Comparison of ENCODE assay signal across 8 cellular contexts in genomic region chr11:693887-694562, GRCh38. TPM values are rescaled to one million over a fixed set of nuclear protein-coding genes. Genes with fewer than 3 reads are reported as not detected.
DNase-seq lines count a peak whose midpoint lies in the region; ATAC-seq, FAIRE-seq and TF ChIP-seq lines count a peak whose summit lies in the region.

No MANE protein-coding gene starts in this region.

- H3K27ac Mint-ChIP-seq in naive B cell: peak overlapping the region in 5 of 6 donors; percentile 79 to 95 (median 94)

- H3K27me3 ChIP-seq in BE2C: no peaks in the 10 kb centered on the region
- no peaks in the 10 kb centered on the region for H3K27me3 ChIP-seq in IMR-90 (ENCODE audit: control insufficient read depth, insufficient read depth, low read length)

- H3K14ac ChIP-seq in IMR-90 (replicated peaks; ENCODE audit: low read depth, low read length): no peak overlapping the region

- H2AFZ ChIP-seq in IMR-90 (replicated peaks; ENCODE audit: low read length, poor library complexity): no peak overlapping the region

- POLR2A ChIA-PET in IMR-90 (lab: Charles Lee; ENCODE audit: unreplicated experiment): interaction anchor here (0.5 kb wide), 1 partner anchor 49 kb away, joined by 20 read pairs; no protein-coding TSS in a partner anchor

- DNase-seq in BE2C (no peak), IMR-90 (no peak), astrocyte of the cerebellum (ENCODE audit: low read depth) (no peak), naive B cell (no peak), NAMALWA (ENCODE audit: low spot score) (no peak), H54 (ENCODE audit: insufficient read length, low spot score) (no peak)
- DNase-seq in activated CD4-positive, CD25-positive, alpha-beta regulatory T cell (lab: John Stamatoyannopoulos, UW): no peak

- no peak overlapping the region for H3K56ac ChIP-seq in IMR-90 (ENCODE audit: extremely low read depth, insufficient read depth, low read length)

- no peak overlapping the region; the same call in 1 of the 2 replicates for H4K91ac ChIP-seq in IMR-90 (ENCODE audit: insufficient read depth, low read depth, low read length)

- no peak overlapping the region for H3K23ac ChIP-seq in IMR-90 (ENCODE audit: low read depth, low read length)

- peak overlapping the region; percentile 85 for H2AK9ac ChIP-seq in IMR-90 (replicated peaks; ENCODE audit: low read depth, low read length, poor library complexity)

- peak overlapping the region; percentile 82 to 95 (median 90) for H3K4me3 Mint-ChIP-seq in naive B cell

- CTCF ChIA-PET in IMR-90 (lab: Yijun Ruan, JAX): no interaction called here

- no peak overlapping the region for H2BK120ac ChIP-seq in IMR-90 (ENCODE audit: low read depth, low read length)

- ATAC-seq in IMR-90 (ENCODE audit: low read depth) (no peak), naive B cell (ENCODE audit: low read depth in 2 of 2) (no peak), GM21737 (IDR thresholded peaks at IDR 0.05; ENCODE audit: unreplicated experiment) (no peak)

- peaks cover 24% of the 10 kb centered on the region for H3K9me1 ChIP-seq in IMR-90 (ENCODE audit: insufficient read depth, low read length)

- no peaks in the 10 kb centered on the region for H3K27me3 Mint-ChIP-seq in naive B cell

- H3K4ac ChIP-seq in IMR-90 (ENCODE audit: low read depth, low read length): no peak overlapping the region; the same call in 1 of the 2 replicates

- no TSS peak for BruUV-seq in IMR-90 (replicated peaks; lab: Mats Ljungman, UMichigan)

- no peak overlapping the region for H3K18ac ChIP-seq in IMR-90 (ENCODE audit: low read depth, low read length)

- no peak overlapping the region for H3K27ac ChIP-seq in IMR-90 (ENCODE audit: insufficient read depth, low read length)

- TF ChIP-seq CTCF in BE2C (IDR thresholded peaks at IDR 0.05; ENCODE audit: low read depth, low read length) (no peak), IMR-90 (conservative IDR thresholded peaks at IDR 0.05; ENCODE audit: low read depth, low read length) (no peak), astrocyte of the cerebellum (IDR thresholded peaks at IDR 0.05; ENCODE audit: low read depth, low read length, missing control alignments) (no peak)

- H3K79me1 ChIP-seq in IMR-90 (ENCODE audit: low read depth in 1 of 2, low read length in 2 of 2): peaks cover 26 to 64% of the 10 kb centered on the region in 2 experiments

- H4K8ac ChIP-seq in IMR-90 (ENCODE audit: low read depth in 2 of 2, low read length in 2 of 2): peak overlapping the region in 1 of 2 experiments; percentile 60; a peak in 1 of 4 replicates

- H3K4me3 ChIP-seq in BE2C (ENCODE audit: low read depth, low read length) (peak overlapping the region; percentile 41), IMR-90 (ENCODE audit: insufficient read depth, low read depth, low read length) (peak overlapping the region; percentile 90), astrocyte of the cerebellum (ENCODE audit: low read depth, low read length) (peak overlapping the region; percentile 92)

- H3K4me1 ChIP-seq in BE2C: no peaks in the 10 kb centered on the region
- peaks cover 29% of the 10 kb centered on the region for H3K4me1 ChIP-seq in IMR-90 (ENCODE audit: control insufficient read depth, insufficient read depth, low read length)

- peaks cover 37% of the 10 kb centered on the region for H4K20me1 ChIP-seq in IMR-90 (ENCODE audit: insufficient read depth, low read length)

- H3K4me2 ChIP-seq in IMR-90 (ENCODE audit: low read depth, low read length): peak overlapping the region; percentile 82

- H2AK5ac ChIP-seq in IMR-90 (ENCODE audit: low read depth, low read length): peak overlapping the region; percentile 78

- no peak overlapping the region for H2BK20ac ChIP-seq in IMR-90 (ENCODE audit: low read depth, low read length)

- H3K9ac ChIP-seq in IMR-90 (ENCODE audit: low read depth, low read length): 0 out of 2 replicates have a peak overlapping the region, but pooled peaks have one; percentile 14

- H3K9me3 ChIP-seq in BE2C (no peaks in the 10 kb centered on the region), IMR-90 (ENCODE audit: control insufficient read depth, insufficient read depth, low read length) (no peaks in the 10 kb centered on the region)

- no peaks in the 10 kb centered on the region for H3K9me3 Mint-ChIP-seq in naive B cell

- in situ Hi-C loops in IMR-90 (cut with MboI; ENCODE audit: low sequenced_read_pairs) (no loop called here), astrocyte of the cerebellum (cut with HindIII; ENCODE audit: low sequenced_read_pairs) (no loop called here)

- dilution Hi-C loops in IMR-90 (cut with HindIII; ENCODE audit: low sequenced_read_pairs, unreplicated experiment): no loop called here

- no peak overlapping the region for H2BK5ac ChIP-seq in IMR-90 (ENCODE audit: low read depth, low read length, poor library complexity, severe bottlenecking)

- 79% methylated on average over 8 of the region's 15 CpGs; no CpG with 5 or more reads in 1 of the 2 experiments for WGBS in IMR-90 (ENCODE audit: extremely low coverage in 2 of 2, insufficient read length in 1 of 2), 2 experiments

- FAIRE-seq in H54 (lab: Jason Lieb, UNC): no peak

- intact Hi-C loops in IMR-90 (cut with micrococcal nuclease): no loop called here

- no peaks in the 10 kb centered on the region for H3K36me3 Mint-ChIP-seq in naive B cell

- no peak overlapping the region for H2BK15ac ChIP-seq in IMR-90 (ENCODE audit: low read depth, low read length)

- TF ChIP-seq POLR2A in IMR-90 (IDR thresholded peaks at IDR 0.05; ENCODE audit: low read depth, low read length) (no peak), H54 (IDR thresholded peaks at IDR 0.05; ENCODE audit: low read depth, low read length) (no peak)

- no peak overlapping the region; the same call in 1 of the 2 replicates for H4K5ac ChIP-seq in IMR-90 (ENCODE audit: low read depth, low read length)

- H3K4me1 Mint-ChIP-seq in naive B cell: peaks cover 30 to 41% (median 40%) of the 10 kb centered on the region in 3 donors

- H3K36me3 ChIP-seq in BE2C (no peaks in the 10 kb centered on the region), IMR-90 (ENCODE audit: control insufficient read depth, insufficient read depth, low read length) (peaks cover 10% of the 10 kb centered on the region)

- TF ChIP-seq RAD21 in IMR-90 (IDR thresholded peaks at IDR 0.05; ENCODE audit: low read length): no peak

TF ChIP-seq in IMR-90, 13 proteins besides CTCF, POLR2A, EP300 and RAD21 (continues in another document):
- no peak for TF ChIP-seq USF2 (IDR thresholded peaks at IDR 0.05; ENCODE audit: low read depth, low read length)
- TF ChIP-seq CHD1 (IDR thresholded peaks at IDR 0.05; ENCODE audit: low read depth, low read length): no peak
- TF ChIP-seq RFX5 (IDR thresholded peaks at IDR 0.05; ENCODE audit: low read depth, low read length): no peak
- TF ChIP-seq MAFK (IDR thresholded peaks at IDR 0.05; ENCODE audit: low read depth, low read length): no peak
- no peak for TF ChIP-seq BHLHE40 (IDR thresholded peaks at IDR 0.05; ENCODE audit: low read depth, low read length)
- TF ChIP-seq NFE2L2 (IDR thresholded peaks at IDR 0.05; ENCODE audit: low read depth, low read length): no peak
- TF ChIP-seq CEBPB (IDR thresholded peaks at IDR 0.05; ENCODE audit: low read depth, low read length): no peak
- no peak for TF ChIP-seq FOS (IDR thresholded peaks at IDR 0.05; ENCODE audit: low read depth, low read length)

RNA-seq across cellular contexts. Expression of gene DEAF1, which starts 1.0 kb away (rescaled TPM):
- 37.2 TPM for polyA plus RNA-seq in BE2C (2012; ENCODE audit: insufficient read depth, insufficient read length, low read depth)
- total RNA-seq in IMR-90 (2012; rRNA removed): 21.7 and 22.9 TPM in 2 replicates
- polyA plus RNA-seq in IMR-90 (2012; rRNA removed) (31.6 and 35.8 TPM in 2 replicates), naive B cell (ENCODE audit: low read depth in 6 of 6) (10 to 100 TPM; 16.7 to 39.8 (median 24.7) TPM)
- 17.5 and 37.5 TPM in 2 replicates for polyA plus RNA-seq in IMR-90 (2012; cell fraction: cytosol; rRNA removed)
- polyA plus RNA-seq in IMR-90 (2012; cell fraction: nucleus; rRNA removed; ENCODE audit: low replicate concordance): 40.0 and 55.2 TPM in 2 replicates

RNA-seq across cellular contexts. Expression of gene TMEM80, which starts 1.6 kb away (rescaled TPM):
- polyA plus RNA-seq in BE2C (2012; ENCODE audit: insufficient read depth, insufficient read length, low read depth): 11.7 TPM
- total RNA-seq in IMR-90 (2012; rRNA removed): 5.0 and 5.6 TPM in 2 replicates
- polyA plus RNA-seq in IMR-90 (2012; rRNA removed) (21.2 and 21.7 TPM in 2 replicates), naive B cell (ENCODE audit: low read depth in 6 of 6) (10 to 100 TPM; 31.5 to 41.0 (median 36.6) TPM)
- 19.5 and 33.5 TPM in 2 replicates for polyA plus RNA-seq in IMR-90 (2012; cell fraction: cytosol; rRNA removed)
- polyA plus RNA-seq in IMR-90 (2012; cell fraction: nucleus; rRNA removed; ENCODE audit: low replicate concordance): 64.5 and 66.3 TPM in 2 replicates

RNA-seq across cellular contexts. Expression of gene EPS8L2, which starts 12.0 kb away (rescaled TPM):
- 1.1 TPM for polyA plus RNA-seq in BE2C (2012; ENCODE audit: insufficient read depth, insufficient read length, low read depth)
- total RNA-seq in IMR-90 (2012; rRNA removed): 12.2 and 17.2 TPM in 2 replicates
- polyA plus RNA-seq in IMR-90 (2012; rRNA removed): 38.7 and 39.4 TPM in 2 replicates
- polyA plus RNA-seq in IMR-90 (2012; cell fraction: cytosol; rRNA removed): 16.2 and 26.2 TPM in 2 replicates
- 206 and 443 TPM in 2 replicates for polyA plus RNA-seq in IMR-90 (2012; cell fraction: nucleus; rRNA removed; ENCODE audit: low replicate concordance)
- 1 to 10 TPM; 1.3 to 7.6 (median 3.3) TPM for polyA plus RNA-seq in naive B cell (ENCODE audit: low read depth in 6 of 6)

RNA-seq across cellular contexts. Expression of gene TALDO1, which starts 53.2 kb away (rescaled TPM):
- polyA plus RNA-seq in BE2C (2012; ENCODE audit: insufficient read depth, insufficient read length, low read depth): 216 TPM
- 147 and 156 TPM in 2 replicates for total RNA-seq in IMR-90 (2012; rRNA removed)
- polyA plus RNA-seq in IMR-90 (2012; rRNA removed) (210 and 228 TPM in 2 replicates), naive B cell (ENCODE audit: low read depth in 6 of 6) (100 to 1,000 TPM; 156 to 201 (median 164) TPM)
- 201 and 282 TPM in 2 replicates for polyA plus RNA-seq in IMR-90 (2012; cell fraction: cytosol; rRNA removed)
- 134 and 144 TPM in 2 replicates for polyA plus RNA-seq in IMR-90 (2012; cell fraction: nucleus; rRNA removed; ENCODE audit: low replicate concordance)

RNA-seq across cellular contexts. Expression of gene DRD4, which starts 57.0 kb away (rescaled TPM):
- polyA plus RNA-seq in BE2C (2012; ENCODE audit: insufficient read depth, insufficient read length, low read depth): 1.9 TPM
- not detected in 2 replicates for total RNA-seq in IMR-90 (2012; rRNA removed)
- polyA plus RNA-seq in IMR-90 (2012; rRNA removed) (not detected in 2 replicates), naive B cell (ENCODE audit: low read depth in 6 of 6) (not detected)
- polyA plus RNA-seq in IMR-90 (2012; cell fraction: cytosol; rRNA removed): 0.05 TPM in 1 of 2 replicates, not detected in the other
- 0.34 and 1.1 TPM in 2 replicates for polyA plus RNA-seq in IMR-90 (2012; cell fraction: nucleus; rRNA removed; ENCODE audit: low replicate concordance)

Comparison
In these comparisons a context has a peak if more than half of its experiments do, and no peak if none do; other contexts are left out.
1. H3K4me3 ChIP-seq: peak in every context shown above with its lines; median percentile 92 in astrocyte of the cerebellum; 90 in IMR-90; 41 in BE2C.